In the genomic region with DNA sequence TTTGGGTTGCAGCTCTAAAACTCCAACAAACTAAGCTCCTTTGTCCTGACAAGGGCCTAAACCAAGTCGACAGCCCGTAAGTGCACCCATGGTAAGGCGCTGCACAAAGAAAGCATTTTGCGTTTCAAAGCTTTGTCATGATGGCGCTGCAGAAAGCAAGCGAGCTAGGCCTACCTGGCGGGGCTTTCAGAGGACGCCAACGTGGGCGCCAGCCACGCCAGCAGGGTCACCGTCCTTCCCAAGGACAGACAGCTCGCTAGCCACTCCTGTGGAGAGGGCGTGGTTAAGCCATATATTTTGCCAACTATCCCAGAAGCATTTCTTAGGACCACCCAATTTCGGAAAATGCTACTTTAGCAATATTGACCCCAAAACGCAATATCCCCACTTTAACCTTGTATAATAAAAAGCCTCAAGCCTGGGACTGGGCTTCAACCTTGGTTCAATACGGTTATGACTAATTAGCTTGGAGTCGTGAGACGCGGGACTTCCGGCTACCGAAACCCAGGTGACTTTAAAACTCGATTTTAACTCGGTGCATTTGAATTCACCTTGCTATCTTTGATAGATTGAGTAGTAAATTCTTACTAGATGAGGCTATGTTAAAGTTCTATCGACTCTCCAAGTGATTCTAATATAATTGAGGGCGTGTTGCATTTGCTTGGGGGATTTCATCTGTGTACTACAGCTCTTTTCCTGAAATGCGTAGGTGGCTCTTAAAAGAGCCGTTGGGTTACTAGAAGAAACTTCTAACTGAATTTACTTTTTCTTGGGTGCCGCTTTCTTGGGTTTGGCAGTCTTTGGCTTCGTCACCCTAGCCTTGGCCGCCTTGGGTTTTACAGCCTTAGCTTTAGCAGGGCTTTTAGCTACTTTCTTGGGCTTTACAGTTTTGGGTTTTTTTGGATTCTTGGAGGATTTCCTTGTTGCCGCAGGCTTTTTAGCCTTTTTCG, we compare ENCODE assay signal across 9 cellular contexts. TPM values are rescaled to one million over a fixed set of nuclear protein-coding genes. Genes with fewer than 3 reads are reported as not detected.
A peak's percentile ranks its signal among the peaks of the same experiment; 100 is the strongest.
DNase-seq lines count a peak whose midpoint lies in the region; ATAC-seq and TF ChIP-seq lines count a peak whose summit lies in the region.
"Had no signal": no experiment of that assay in that cellular context is flagged by ENCODE, and none has a peak within 500 bp of the region (broad histone marks: within the 10 kb centered on the region; RNA-seq: fewer than 3 reads in every experiment).

No MANE protein-coding gene starts in this region.

- no peaks in the 10 kb centered on the region; the same call in 2 of the 3 replicates for H3K9me3 Mint-ChIP-seq in GM23338

- 0 out of 2 replicates have a peak, but pooled peaks cover 7% of the 10 kb centered on the region for H3F3A ChIP-seq in GM23338 (replicated peaks; ENCODE audit: low read depth)

- H3K27me3 ChIP-seq in GM23338 (ENCODE audit: insufficient read depth) = no peaks in the 10 kb centered on the region
- H3K27me3 ChIP-seq in adrenal gland = no peaks in the 10 kb centered on the region
- no peaks in the 10 kb centered on the region for H3K27me3 ChIP-seq in right atrium auricular region
- peaks cover 0 to 35% (median 33%) of the 10 kb centered on the region in 3 donors for H3K27me3 ChIP-seq in skeletal muscle tissue (ENCODE audit: control insufficient read depth in 3 of 3, insufficient read depth in 3 of 3, low read length in 3 of 3)

- TF ChIP-seq POLR2A in adrenal gland (IDR thresholded peaks at IDR 0.05) = no peak

- peak overlapping the region; percentile 68; the same call in 1 of the 2 replicates for H3K27ac ChIP-seq in GM23338 (ENCODE audit: low read depth)
- peak overlapping the region in 3 of 5 donors; percentile 16 to 35 (median 28) for H3K27ac ChIP-seq in adrenal gland
- peak overlapping the region; percentile 85 to 91 for H3K27ac ChIP-seq in right atrium auricular region
- no peak overlapping the region for H3K27ac ChIP-seq in skeletal muscle tissue (ENCODE audit: low read depth, low read length)

- H3K36me3 ChIP-seq in GM23338 (ENCODE audit: insufficient read depth) = no peaks in the 10 kb centered on the region
- H3K36me3 ChIP-seq in adrenal gland (replicated peaks in 1 of 2) = no peaks in the 10 kb centered on the region
- H3K36me3 ChIP-seq in right atrium auricular region = no peaks in the 10 kb centered on the region
- H3K36me3 ChIP-seq in skeletal muscle tissue (ENCODE audit: control insufficient read depth in 3 of 3, insufficient read depth in 3 of 3, low read length in 3 of 3) = no peaks in the 10 kb centered on the region

- no peaks in the 10 kb centered on the region; the same call in 2 of the 3 replicates for H3K36me3 Mint-ChIP-seq in GM23338 (ENCODE audit: low read depth)

- ATAC-seq in GM23338 (peak; percentile 18), GM21367 (IDR thresholded peaks at IDR 0.05; ENCODE audit: unreplicated experiment) (no peak)

- DNase-seq in GM23338 (ENCODE audit: low spot score) = no peak
- DNase-seq in adrenal gland = peak in 1 of 7 donors; percentile 37
- DNase-seq in right atrium auricular region (ENCODE audit: low spot score) = no peak
- DNase-seq in DMS53 (lab: John Stamatoyannopoulos, UW) = no peak
- no peak for DNase-seq in NCI-H2081 treated with DMSO at 0.1 percent for 48 hours (lab: John Stamatoyannopoulos, UW)
- no peak for DNase-seq in NCI-H146 treated with DMSO at 0.1 percent for 48 hours (lab: John Stamatoyannopoulos, UW; ENCODE audit: unreplicated experiment)
- DNase-seq: NCI-H2171 treated with DMSO at 0.1 percent for 48 hours had no signal

- no peaks in the 10 kb centered on the region for H3K9me2 ChIP-seq in GM23338 (ENCODE audit: insufficient read depth)

- peaks cover 22% of the 10 kb centered on the region for H3K4me1 Mint-ChIP-seq in GM23338

- peak overlapping the region; percentile 76 for H3K4me3 Mint-ChIP-seq in GM23338

- H3K4me1 ChIP-seq in GM23338 (ENCODE audit: insufficient read depth) = peaks cover 29% of the 10 kb centered on the region
- H3K4me1 ChIP-seq in adrenal gland (replicated peaks in 1 of 2) = peaks cover 0 to 7% of the 10 kb centered on the region in 2 donors
- H3K4me1 ChIP-seq in right atrium auricular region = peaks cover 0 to 4% of the 10 kb centered on the region in 2 donors
- peaks cover 9 to 17% (median 13%) of the 10 kb centered on the region in 3 donors for H3K4me1 ChIP-seq in skeletal muscle tissue (ENCODE audit: control insufficient read depth in 3 of 3, insufficient read depth in 3 of 3, low read length in 3 of 3)

- H3K4me2 ChIP-seq in GM23338 = peak overlapping the region; percentile 64

- no peak for TF ChIP-seq CTCF in GM23338 (conservative IDR thresholded peaks at IDR 0.05; ENCODE audit: low read depth in 2 of 2)
- no peak for TF ChIP-seq CTCF in adrenal gland (IDR thresholded peaks at IDR 0.05)
- TF ChIP-seq CTCF in right atrium auricular region (IDR thresholded peaks at IDR 0.05) = no peak

- intact Hi-C loops in adrenal gland (cut with DNase I) = no loop called here

- H3K27me3 Mint-ChIP-seq in GM23338 (ENCODE audit: insufficient read depth, low read depth, poor library complexity) = peaks cover 23% of the 10 kb centered on the region

- no peaks in the 10 kb centered on the region for H4K20me1 ChIP-seq in GM23338 (replicated peaks; ENCODE audit: insufficient read depth)

- H3K27ac Mint-ChIP-seq in GM23338 = peak overlapping the region; percentile 98

- 53 to 65% (median 55%) methylated on average over 29 to 33 of the region's 33 CpGs for WGBS in adrenal gland, 4 donors

- H3K4me3 ChIP-seq in GM23338 (no peak overlapping the region), adrenal gland (peak overlapping the region in 1 of 4 donors; percentile 32), right atrium auricular region (peak overlapping the region; percentile 37 to 57), skeletal muscle tissue (ENCODE audit: low read length in 3 of 3) (peak overlapping the region; percentile 50 to 63 (median 63))

- peak overlapping the region in 2 of 3 donors; percentile 61 to 62 for H3K9ac ChIP-seq in skeletal muscle tissue (ENCODE audit: low read depth in 1 of 3, low read length in 3 of 3)

- H3K9me3 ChIP-seq in adrenal gland (replicated peaks in 1 of 3) = no peaks in the 10 kb centered on the region
- no peaks in the 10 kb centered on the region for H3K9me3 ChIP-seq in right atrium auricular region
- H3K9me3 ChIP-seq in skeletal muscle tissue (ENCODE audit: control insufficient read depth in 3 of 3, low read length in 3 of 3) = no peaks in the 10 kb centered on the region

- H3K79me2 ChIP-seq in GM23338 (replicated peaks; ENCODE audit: insufficient read depth) = no peaks in the 10 kb centered on the region

- no peak overlapping the region for H2AFZ ChIP-seq in GM23338

TF ChIP-seq in GM23338, 12 proteins besides CTCF, POLR2A, EP300 and RAD21 (continues in another document):
- no peak for TF ChIP-seq JUNB (IDR thresholded peaks at IDR 0.05; ENCODE audit: unreplicated experiment)
- TF ChIP-seq REST (IDR thresholded peaks at IDR 0.05; ENCODE audit: unreplicated experiment) = no peak
- TF ChIP-seq ETS1 (IDR thresholded peaks at IDR 0.05) = no peak
- TF ChIP-seq EZH2 (IDR thresholded peaks at IDR 0.05; ENCODE audit: low read depth, unreplicated experiment) = no peak

RNA-seq across cellular contexts. Expression of gene TRIM38, which starts 54.0 kb away (rescaled TPM):
- total RNA-seq in GM23338 (2014; rRNA removed; shearing (Covaris generic)) = 0.58 and 0.66 TPM in 2 replicates
- polyA plus RNA-seq in GM23338 (2016; fragmentation: Nextera tagmentation; extraction: Ambion mirVana) (0.57 and 0.82 TPM in 2 replicates), adrenal gland (1 to 10 TPM; 5.7 to 8.9 (median 7.9) TPM)
- total RNA-seq in adrenal gland (10 to 100 TPM in 6 of 8 donors, 1 to 10 TPM in 2; 8.3 to 15.6 (median 11.5) TPM), right atrium auricular region (1 to 10 TPM; 2.5 to 5.2 TPM), skeletal muscle tissue (5.2 TPM)
